Comparison of ENCODE assay signal across 2 cellular contexts in the genomic region with DNA sequence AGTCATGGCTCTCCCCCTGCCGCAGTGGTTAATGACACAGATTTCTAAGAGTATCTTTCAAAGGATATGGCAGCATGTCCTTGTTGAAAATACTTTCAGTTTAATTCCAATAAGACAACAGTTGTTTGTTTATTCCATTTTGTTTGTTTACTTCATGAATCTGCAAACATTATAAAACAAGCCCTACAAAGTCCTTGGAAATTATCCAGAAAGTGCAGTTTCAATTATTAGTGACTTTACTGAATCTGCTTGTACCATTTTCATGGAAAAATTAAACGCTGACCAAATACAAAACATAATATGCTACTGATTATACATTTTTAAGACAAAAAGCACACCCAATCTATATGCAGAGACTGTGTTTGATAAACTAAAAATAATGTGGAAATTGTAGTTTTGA.
TF ChIP-seq lines count a peak whose summit lies in the region.

No MANE protein-coding gene starts in this region.

TF ChIP-seq in liver, 16 proteins besides CTCF, POLR2A, EP300 and RAD21:
- no peak for TF ChIP-seq FOXA1 (IDR thresholded peaks at IDR 0.05)
- TF ChIP-seq, protein P1, sequence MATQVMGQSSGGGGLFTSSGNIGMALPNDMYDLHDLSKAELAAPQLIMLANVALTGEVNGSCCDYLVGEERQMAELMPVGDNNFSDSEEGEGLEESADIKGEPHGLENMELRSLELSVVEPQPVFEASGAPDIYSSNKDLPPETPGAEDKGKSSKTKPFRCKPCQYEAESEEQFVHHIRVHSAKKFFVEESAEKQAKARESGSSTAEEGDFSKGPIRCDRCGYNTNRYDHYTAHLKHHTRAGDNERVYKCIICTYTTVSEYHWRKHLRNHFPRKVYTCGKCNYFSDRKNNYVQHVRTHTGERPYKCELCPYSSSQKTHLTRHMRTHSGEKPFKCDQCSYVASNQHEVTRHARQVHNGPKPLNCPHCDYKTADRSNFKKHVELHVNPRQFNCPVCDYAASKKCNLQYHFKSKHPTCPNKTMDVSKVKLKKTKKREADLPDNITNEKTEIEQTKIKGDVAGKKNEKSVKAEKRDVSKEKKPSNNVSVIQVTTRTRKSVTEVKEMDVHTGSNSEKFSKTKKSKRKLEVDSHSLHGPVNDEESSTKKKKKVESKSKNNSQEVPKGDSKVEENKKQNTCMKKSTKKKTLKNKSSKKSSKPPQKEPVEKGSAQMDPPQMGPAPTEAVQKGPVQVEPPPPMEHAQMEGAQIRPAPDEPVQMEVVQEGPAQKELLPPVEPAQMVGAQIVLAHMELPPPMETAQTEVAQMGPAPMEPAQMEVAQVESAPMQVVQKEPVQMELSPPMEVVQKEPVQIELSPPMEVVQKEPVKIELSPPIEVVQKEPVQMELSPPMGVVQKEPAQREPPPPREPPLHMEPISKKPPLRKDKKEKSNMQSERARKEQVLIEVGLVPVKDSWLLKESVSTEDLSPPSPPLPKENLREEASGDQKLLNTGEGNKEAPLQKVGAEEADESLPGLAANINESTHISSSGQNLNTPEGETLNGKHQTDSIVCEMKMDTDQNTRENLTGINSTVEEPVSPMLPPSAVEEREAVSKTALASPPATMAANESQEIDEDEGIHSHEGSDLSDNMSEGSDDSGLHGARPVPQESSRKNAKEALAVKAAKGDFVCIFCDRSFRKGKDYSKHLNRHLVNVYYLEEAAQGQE (IDR thresholded peaks at IDR 0.05): no peak
- no peak for TF ChIP-seq TAF1 (conservative IDR thresholded peaks at IDR 0.05)

TF ChIP-seq in HepG2, 621 proteins besides CTCF, POLR2A, EP300 and RAD21:
- TF ChIP-seq, protein P2, sequence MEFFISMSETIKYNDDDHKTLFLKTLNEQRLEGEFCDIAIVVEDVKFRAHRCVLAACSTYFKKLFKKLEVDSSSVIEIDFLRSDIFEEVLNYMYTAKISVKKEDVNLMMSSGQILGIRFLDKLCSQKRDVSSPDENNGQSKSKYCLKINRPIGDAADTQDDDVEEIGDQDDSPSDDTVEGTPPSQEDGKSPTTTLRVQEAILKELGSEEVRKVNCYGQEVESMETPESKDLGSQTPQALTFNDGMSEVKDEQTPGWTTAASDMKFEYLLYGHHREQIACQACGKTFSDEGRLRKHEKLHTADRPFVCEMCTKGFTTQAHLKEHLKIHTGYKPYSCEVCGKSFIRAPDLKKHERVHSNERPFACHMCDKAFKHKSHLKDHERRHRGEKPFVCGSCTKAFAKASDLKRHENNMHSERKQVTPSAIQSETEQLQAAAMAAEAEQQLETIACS (CRISPR knock-in tag; IDR thresholded peaks at IDR 0.05): no peak
- TF ChIP-seq HMG20A (CRISPR knock-in tag; IDR thresholded peaks at IDR 0.05; ENCODE audit: borderline replicate concordance) (no peak), MYC (CRISPR knock-in tag; IDR thresholded peaks at IDR 0.05; ENCODE audit: borderline replicate concordance) (no peak), CBX5 (CRISPR knock-in tag; IDR thresholded peaks at IDR 0.05; ENCODE audit: borderline replicate concordance) (no peak), CCAR2 (optimal IDR thresholded peaks at IDR 0.05; ENCODE audit: low read depth, low read length) (no peak), SMYD3 (CRISPR knock-in tag; IDR thresholded peaks at IDR 0.05) (no peak), ZBTB38 (CRISPR knock-in tag; IDR thresholded peaks at IDR 0.05) (no peak), ZNF777 (CRISPR knock-in tag; IDR thresholded peaks at IDR 0.05) (no peak), ZNF737 (CRISPR knock-in tag; IDR thresholded peaks at IDR 0.05; ENCODE audit: borderline replicate concordance) (no peak), KLF13 (CRISPR knock-in tag; IDR thresholded peaks at IDR 0.05) (no peak), HNRNPLL (IDR thresholded peaks at IDR 0.05; ENCODE audit: low read depth, low read length, poor library complexity, severe bottlenecking) (no peak), NCOA1 (CRISPR knock-in tag; IDR thresholded peaks at IDR 0.05) (no peak), ZNF747 (CRISPR knock-in tag; IDR thresholded peaks at IDR 0.05; ENCODE audit: borderline replicate concordance) (no peak), SAFB2 (CRISPR knock-in tag; IDR thresholded peaks at IDR 0.05; ENCODE audit: borderline replicate concordance, low read depth) (no peak)
- TF ChIP-seq, protein P3, sequence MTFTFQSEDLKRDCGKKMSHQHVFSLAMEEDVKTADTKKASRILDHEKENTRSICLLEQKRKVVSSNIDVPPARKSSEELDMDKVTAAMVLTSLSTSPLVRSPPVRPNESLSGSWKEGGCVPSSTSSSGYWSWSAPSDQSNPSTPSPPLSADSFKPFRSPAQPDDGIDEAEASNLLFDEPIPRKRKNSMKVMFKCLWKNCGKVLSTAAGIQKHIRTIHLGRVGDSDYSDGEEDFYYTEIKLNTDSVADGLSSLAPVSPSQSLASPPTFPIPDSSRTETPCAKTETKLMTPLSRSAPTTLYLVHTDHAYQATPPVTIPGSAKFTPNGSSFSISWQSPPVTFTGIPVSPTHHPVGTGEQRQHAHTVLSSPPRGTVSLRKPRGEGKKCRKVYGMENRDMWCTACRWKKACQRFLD (CRISPR knock-in tag; IDR thresholded peaks at IDR 0.05; ENCODE audit: borderline replicate concordance): no peak
- TF ChIP-seq, protein P4, sequence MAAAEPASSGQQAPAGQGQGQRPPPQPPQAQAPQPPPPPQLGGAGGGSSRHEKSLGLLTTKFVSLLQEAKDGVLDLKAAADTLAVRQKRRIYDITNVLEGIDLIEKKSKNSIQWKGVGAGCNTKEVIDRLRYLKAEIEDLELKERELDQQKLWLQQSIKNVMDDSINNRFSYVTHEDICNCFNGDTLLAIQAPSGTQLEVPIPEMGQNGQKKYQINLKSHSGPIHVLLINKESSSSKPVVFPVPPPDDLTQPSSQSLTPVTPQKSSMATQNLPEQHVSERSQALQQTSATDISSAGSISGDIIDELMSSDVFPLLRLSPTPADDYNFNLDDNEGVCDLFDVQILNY (CRISPR knock-in tag; conservative IDR thresholded peaks at IDR 0.05): no peak
- TF ChIP-seq, protein P5, sequence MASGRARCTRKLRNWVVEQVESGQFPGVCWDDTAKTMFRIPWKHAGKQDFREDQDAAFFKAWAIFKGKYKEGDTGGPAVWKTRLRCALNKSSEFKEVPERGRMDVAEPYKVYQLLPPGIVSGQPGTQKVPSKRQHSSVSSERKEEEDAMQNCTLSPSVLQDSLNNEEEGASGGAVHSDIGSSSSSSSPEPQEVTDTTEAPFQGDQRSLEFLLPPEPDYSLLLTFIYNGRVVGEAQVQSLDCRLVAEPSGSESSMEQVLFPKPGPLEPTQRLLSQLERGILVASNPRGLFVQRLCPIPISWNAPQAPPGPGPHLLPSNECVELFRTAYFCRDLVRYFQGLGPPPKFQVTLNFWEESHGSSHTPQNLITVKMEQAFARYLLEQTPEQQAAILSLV (CRISPR knock-in tag; IDR thresholded peaks at IDR 0.05; ENCODE audit: borderline replicate concordance): no peak
- TF ChIP-seq, protein P6, sequence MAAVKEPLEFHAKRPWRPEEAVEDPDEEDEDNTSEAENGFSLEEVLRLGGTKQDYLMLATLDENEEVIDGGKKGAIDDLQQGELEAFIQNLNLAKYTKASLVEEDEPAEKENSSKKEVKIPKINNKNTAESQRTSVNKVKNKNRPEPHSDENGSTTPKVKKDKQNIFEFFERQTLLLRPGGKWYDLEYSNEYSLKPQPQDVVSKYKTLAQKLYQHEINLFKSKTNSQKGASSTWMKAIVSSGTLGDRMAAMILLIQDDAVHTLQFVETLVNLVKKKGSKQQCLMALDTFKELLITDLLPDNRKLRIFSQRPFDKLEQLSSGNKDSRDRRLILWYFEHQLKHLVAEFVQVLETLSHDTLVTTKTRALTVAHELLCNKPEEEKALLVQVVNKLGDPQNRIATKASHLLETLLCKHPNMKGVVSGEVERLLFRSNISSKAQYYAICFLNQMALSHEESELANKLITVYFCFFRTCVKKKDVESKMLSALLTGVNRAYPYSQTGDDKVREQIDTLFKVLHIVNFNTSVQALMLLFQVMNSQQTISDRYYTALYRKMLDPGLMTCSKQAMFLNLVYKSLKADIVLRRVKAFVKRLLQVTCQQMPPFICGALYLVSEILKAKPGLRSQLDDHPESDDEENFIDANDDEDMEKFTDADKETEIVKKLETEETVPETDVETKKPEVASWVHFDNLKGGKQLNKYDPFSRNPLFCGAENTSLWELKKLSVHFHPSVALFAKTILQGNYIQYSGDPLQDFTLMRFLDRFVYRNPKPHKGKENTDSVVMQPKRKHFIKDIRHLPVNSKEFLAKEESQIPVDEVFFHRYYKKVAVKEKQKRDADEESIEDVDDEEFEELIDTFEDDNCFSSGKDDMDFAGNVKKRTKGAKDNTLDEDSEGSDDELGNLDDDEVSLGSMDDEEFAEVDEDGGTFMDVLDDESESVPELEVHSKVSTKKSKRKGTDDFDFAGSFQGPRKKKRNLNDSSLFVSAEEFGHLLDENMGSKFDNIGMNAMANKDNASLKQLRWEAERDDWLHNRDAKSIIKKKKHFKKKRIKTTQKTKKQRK (IDR thresholded peaks at IDR 0.05; ENCODE audit: low read length): no peak
- TF ChIP-seq, protein P7, sequence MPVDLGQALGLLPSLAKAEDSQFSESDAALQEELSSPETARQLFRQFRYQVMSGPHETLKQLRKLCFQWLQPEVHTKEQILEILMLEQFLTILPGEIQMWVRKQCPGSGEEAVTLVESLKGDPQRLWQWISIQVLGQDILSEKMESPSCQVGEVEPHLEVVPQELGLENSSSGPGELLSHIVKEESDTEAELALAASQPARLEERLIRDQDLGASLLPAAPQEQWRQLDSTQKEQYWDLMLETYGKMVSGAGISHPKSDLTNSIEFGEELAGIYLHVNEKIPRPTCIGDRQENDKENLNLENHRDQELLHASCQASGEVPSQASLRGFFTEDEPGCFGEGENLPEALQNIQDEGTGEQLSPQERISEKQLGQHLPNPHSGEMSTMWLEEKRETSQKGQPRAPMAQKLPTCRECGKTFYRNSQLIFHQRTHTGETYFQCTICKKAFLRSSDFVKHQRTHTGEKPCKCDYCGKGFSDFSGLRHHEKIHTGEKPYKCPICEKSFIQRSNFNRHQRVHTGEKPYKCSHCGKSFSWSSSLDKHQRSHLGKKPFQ (CRISPR knock-in tag; IDR thresholded peaks at IDR 0.05; ENCODE audit: insufficient replicate concordance): no peak
